In the genomic region with DNA sequence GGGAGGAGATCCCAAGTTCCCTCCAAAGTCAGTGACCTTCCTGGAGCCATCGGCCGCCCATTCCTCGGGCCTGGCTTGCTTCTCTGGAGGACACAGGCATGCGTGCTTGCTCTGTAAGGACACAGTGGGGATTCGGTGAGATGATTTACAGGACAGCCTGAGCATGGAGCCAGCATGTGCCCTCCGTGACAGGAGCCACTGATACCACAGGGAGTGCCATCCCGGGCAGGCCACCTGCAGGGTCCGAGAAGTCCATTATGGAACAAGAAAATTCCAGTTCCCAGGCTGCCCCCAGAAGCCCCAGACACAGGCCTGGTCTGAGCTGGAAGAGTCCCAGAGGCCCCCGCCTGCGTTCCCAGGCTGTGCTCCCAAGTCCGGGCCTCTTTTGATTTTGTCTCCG, we compare ENCODE assay signal across 22 cellular contexts. TPM values are rescaled to one million over a fixed set of nuclear protein-coding genes. Genes with fewer than 3 reads are reported as not detected.
"Had no signal": no experiment of that assay in that cellular context is flagged by ENCODE, and none has a peak within 500 bp of the region (broad histone marks: within the 10 kb centered on the region; RNA-seq: fewer than 3 reads in every experiment).

No MANE protein-coding gene starts in this region.

- ATAC-seq: activated T-cell treated with anti-CD3 and anti-CD28 coated beads, Interleukin-2, amount 50 U/mL, for 4 hours; PC-3; T-helper 17 cell; WTC11 had no signal

- H3K36me3 Mint-ChIP-seq: activated naive CD4-positive, alpha-beta T cell treated with anti-CD3 and anti-CD28 coated beads, Interleukin-2, amount 10 ng/mL, durations not matched to agents 7 days and 5 days; activated naive CD8-positive, alpha-beta T cell treated with anti-CD3 and anti-CD28 coated beads for 36 hours; WTC11 had no signal

- H3K4me3 Mint-ChIP-seq: activated naive CD4-positive, alpha-beta T cell treated with anti-CD3 and anti-CD28 coated beads, Interleukin-2, amount 10 ng/mL, durations not matched to agents 7 days and 5 days; activated naive CD8-positive, alpha-beta T cell treated with anti-CD3 and anti-CD28 coated beads for 36 hours; activated T-cell treated with anti-CD3 and anti-CD28 coated beads, Interleukin-2, amount 50 U/mL, for 4 hours; T-helper 17 cell; WTC11 had no signal

- DNase-seq: activated CD4-positive, alpha-beta T cell treated with anti-CD3 and anti-CD28 coated beads for 48 hours; activated CD4-positive, alpha-beta T cell treated with anti-CD3 and anti-CD28 coated beads, Interleukin-2, amount 50 U/mL, for 48 hours; activated CD4-positive, CD25-positive, alpha-beta regulatory T cell treated with anti-CD3 and anti-CD28 coated beads, Interleukin-2, amount 50 U/mL, for 72 hours; activated CD8-positive, alpha-beta memory T cell treated with anti-CD3 and anti-CD28 coated beads for 24 hours; activated gamma-delta T cell treated with Interleukin-2 at 50 U/mL for 16 hours; activated naive CD4-positive, alpha-beta T cell treated with anti-CD3 and anti-CD28 coated beads, Interleukin-2, amount 10 ng/mL, durations not matched to agents 7 days and 5 days; activated naive CD8-positive, alpha-beta T cell treated with anti-CD3 and anti-CD28 coated beads for 36 hours; activated T-cell treated with anti-CD3 and anti-CD28 coated beads, Interleukin-2, amount 50 U/mL, for 4 hours; Kasumi-1; KBM-7; NCI-H1048; NCI-H146; NCI-H187 treated with DMSO at 0.1 percent for 48 hours; NCI-H2081 treated with DMSO at 0.1 percent for 48 hours; NCI-H446; NCI-H524; SHP77 treated with DMSO at 0.1 percent for 48 hours; T-helper 17 cell; T-helper 9 cell had no signal

- H3K4me1 Mint-ChIP-seq: activated naive CD8-positive, alpha-beta T cell treated with anti-CD3 and anti-CD28 coated beads for 36 hours; WTC11 had no signal

- H3K9me3 Mint-ChIP-seq: activated naive CD4-positive, alpha-beta T cell treated with anti-CD3 and anti-CD28 coated beads, Interleukin-2, amount 10 ng/mL, durations not matched to agents 7 days and 5 days; activated naive CD8-positive, alpha-beta T cell treated with anti-CD3 and anti-CD28 coated beads for 36 hours; activated T-cell treated with anti-CD3 and anti-CD28 coated beads, Interleukin-2, amount 50 U/mL, for 4 hours had no signal

- H3K27ac Mint-ChIP-seq: activated naive CD4-positive, alpha-beta T cell treated with anti-CD3 and anti-CD28 coated beads, Interleukin-2, amount 10 ng/mL, durations not matched to agents 7 days and 5 days; activated naive CD8-positive, alpha-beta T cell treated with anti-CD3 and anti-CD28 coated beads for 36 hours; T-helper 17 cell; WTC11 had no signal

RNA-seq across cellular contexts. Expression of gene FOXL1, which starts 47.9 kb away (rescaled TPM):
- total RNA-seq: activated naive CD8-positive, alpha-beta T cell treated with anti-CD3 and anti-CD28 coated beads for 36 hours; activated T-cell treated with anti-CD3 and anti-CD28 coated beads, Interleukin-2, amount 50 U/mL, for 4 hours; SK-MEL-5 had no signal

RNA-seq across cellular contexts. Expression of gene FOXC2, which starts 59.7 kb away (rescaled TPM):
- total RNA-seq: activated naive CD8-positive, alpha-beta T cell treated with anti-CD3 and anti-CD28 coated beads for 36 hours; activated T-cell treated with anti-CD3 and anti-CD28 coated beads, Interleukin-2, amount 50 U/mL, for 4 hours; PC-3; SK-MEL-5; T-helper 17 cell had no signal
